ENCODE assay signal across 1 cellular context in genomic region chr16:25048146-25048618, GRCh38.
TF ChIP-seq lines count a peak whose summit lies in the region.

No MANE protein-coding gene starts in this region.

TF ChIP-seq in GM23338, 12 proteins besides CTCF, POLR2A, EP300 and RAD21 (continued from another document):
- TF ChIP-seq REST (IDR thresholded peaks at IDR 0.05; ENCODE audit: unreplicated experiment), result no peak
